ENCODE assay signal across 11 cellular contexts in genomic region chr1:112702420-112703261, GRCh38. TPM values are rescaled to one million over a fixed set of nuclear protein-coding genes. Genes with fewer than 3 reads are reported as not detected.
DNase-seq lines count a peak whose midpoint lies in the region; ATAC-seq and TF ChIP-seq lines count a peak whose summit lies in the region.
"Had no signal": no experiment of that assay in that cellular context is flagged by ENCODE, and none has a peak within 500 bp of the region (broad histone marks: within the 10 kb centered on the region; RNA-seq: fewer than 3 reads in every experiment).

No MANE protein-coding gene starts in this region.

- H3K4me2 ChIP-seq in GM23248 (ENCODE audit: unreplicated experiment) = no peak overlapping the region
- H3K4me2 ChIP-seq in osteoblast (ENCODE audit: insufficient read depth, low read length) = no peak overlapping the region

- H3K4me3 ChIP-seq in GM23248 (no peak overlapping the region), osteoblast (ENCODE audit: insufficient read depth, low read length) (no peak overlapping the region)

- peaks cover 65 to 66% of the 10 kb centered on the region in 2 donors for H3K4me1 Mint-ChIP-seq in effector memory CD8-positive, alpha-beta T cell (ENCODE audit: low read depth in 2 of 2)

- H4K20me1 ChIP-seq in GM23248 (ENCODE audit: insufficient read depth) (no peaks in the 10 kb centered on the region), osteoblast (ENCODE audit: insufficient read depth, low read length) (peaks cover 55% of the 10 kb centered on the region)

- H3K27ac Mint-ChIP-seq in effector memory CD8-positive, alpha-beta T cell = peak overlapping the region; percentile 65 to 86

- in situ Hi-C loops in GM23248 (cut with MboI) (no loop called here), G401 (cut with HindIII; ENCODE audit: low sequenced_read_pairs) (no loop called here)

- no peaks in the 10 kb centered on the region for H3K27me3 Mint-ChIP-seq in effector memory CD8-positive, alpha-beta T cell

- H3K4me3 Mint-ChIP-seq in effector memory CD8-positive, alpha-beta T cell = peak overlapping the region in 1 of 2 donors; percentile 23

- ATAC-seq in effector memory CD8-positive, alpha-beta T cell (replicated peaks) = no peak
- no peak for ATAC-seq in GM21526 (IDR thresholded peaks at IDR 0.05; ENCODE audit: low FRiP score, unreplicated experiment)
- ATAC-seq: stimulated activated naive CD8-positive, alpha-beta T cell treated with anti-CD3 and anti-CD28 coated beads, Interleukin-15, amount 100 ng/mL, for 72 hours had no signal

- H3K27ac ChIP-seq in 22Rv1 (peak overlapping the region; percentile 97), GM23248 (0 out of 2 replicates have a peak overlapping the region, but pooled peaks have one; percentile 80), osteoblast (ENCODE audit: low read depth, low read length) (peak overlapping the region; percentile 59)
- H3K27ac ChIP-seq: HL-60 had no signal

- H3K9me3 ChIP-seq in GM23248 (ENCODE audit: low read depth) (no peaks in the 10 kb centered on the region), osteoblast (ENCODE audit: low read depth, low read length) (no peaks in the 10 kb centered on the region)

- H3K9ac ChIP-seq in GM23248 = 0 out of 2 replicates have a peak overlapping the region, but pooled peaks have one; percentile 4

- H2AFZ ChIP-seq in GM23248 = no peak overlapping the region
- no peak overlapping the region for H2AFZ ChIP-seq in osteoblast (ENCODE audit: low read length)

- peaks cover 18% of the 10 kb centered on the region for H3K4me1 ChIP-seq in GM23248 (ENCODE audit: insufficient read depth)
- H3K4me1 ChIP-seq in osteoblast (ENCODE audit: insufficient read depth, low read length) = peaks cover 66% of the 10 kb centered on the region

- WGBS in GM23248 (ENCODE audit: low coverage in 1 of 2, low lambda C conversion rate in 2 of 2, missing lambda C conversion rate in 2 of 2), 2 experiments = 80 to 81% methylated on average over 12 of the region's 12 CpGs

- DNase-seq in GM23248 = no peak
- no peak for DNase-seq in effector memory CD8-positive, alpha-beta T cell
- DNase-seq in osteoblast (ENCODE audit: insufficient read length, low spot score, missing footprints) = peak; percentile 43
- no peak for DNase-seq in G401 (ENCODE audit: low spot score)
- DNase-seq in ecto neural progenitor cell (ENCODE audit: low spot score) = no peak
- DNase-seq in stimulated activated CD4-positive, alpha-beta T cell treated with anti-CD3 and anti-CD28 coated beads, Interleukin-12 subunit alpha, Interleukin-12 subunit beta, amount 100 ng/mL, for 4 hours = no peak
- DNase-seq: NCI-H2081; stimulated activated naive CD8-positive, alpha-beta T cell treated with anti-CD3 and anti-CD28 coated beads, Interleukin-15, amount 100 ng/mL, for 72 hours had no signal

- H3K79me2 ChIP-seq in GM23248 (ENCODE audit: insufficient read depth) = peaks cover 42% of the 10 kb centered on the region
- H3K79me2 ChIP-seq in osteoblast (ENCODE audit: insufficient read depth, low read length) = peaks cover 58% of the 10 kb centered on the region

- peaks cover 5% of the 10 kb centered on the region for H3K36me3 ChIP-seq in GM23248 (ENCODE audit: low read depth)
- H3K36me3 ChIP-seq in osteoblast (ENCODE audit: insufficient read depth, low read length) = peaks cover 60% of the 10 kb centered on the region

- H3K27me3 ChIP-seq in GM23248 (replicated peaks; ENCODE audit: insufficient read depth) (no peaks in the 10 kb centered on the region), osteoblast (ENCODE audit: insufficient read depth, low read length) (no peaks in the 10 kb centered on the region)

- H3K36me3 Mint-ChIP-seq in effector memory CD8-positive, alpha-beta T cell (ENCODE audit: insufficient read depth) = peaks cover 35% of the 10 kb centered on the region

- H3K9me3 Mint-ChIP-seq in effector memory CD8-positive, alpha-beta T cell = no peaks in the 10 kb centered on the region
- H3K9me3 Mint-ChIP-seq: stimulated activated naive CD8-positive, alpha-beta T cell treated with anti-CD3 and anti-CD28 coated beads, Interleukin-15, amount 100 ng/mL, for 72 hours had no signal

- TF ChIP-seq CTCF in 22Rv1 (IDR thresholded peaks at IDR 0.05) (no peak), osteoblast (IDR thresholded peaks at IDR 0.05; ENCODE audit: extremely low read depth, low read depth, low read length) (no peak)

- H3F3A ChIP-seq in GM23248 (ENCODE audit: insufficient read depth) = peaks cover 51% of the 10 kb centered on the region

- H3K9me2 ChIP-seq in GM23248 (ENCODE audit: insufficient read depth) = no peaks in the 10 kb centered on the region

RNA-seq across cellular contexts. Expression of gene RHOC, which starts 4.3 kb away (rescaled TPM):
- 486 and 625 TPM in 2 replicates for total RNA-seq in GM23248 (2014; rRNA removed; shearing (Covaris generic))
- polyA plus RNA-seq in GM23248 (2016; fragmentation: Nextera tagmentation; extraction: Ambion mirVana) = 711 and 762 TPM in 2 replicates
- 276 and 325 TPM in 2 replicates for total RNA-seq in osteoblast
- total RNA-seq in G401 (2014; rRNA removed; shearing (Covaris generic)) = 381 and 425 TPM in 2 replicates

RNA-seq across cellular contexts. Expression of gene PPM1J, which starts 12.5 kb away (rescaled TPM):
- 0.13 and 0.54 TPM in 2 replicates for total RNA-seq in GM23248 (2014; rRNA removed; shearing (Covaris generic))
- 0.95 and 1.5 TPM in 2 replicates for polyA plus RNA-seq in GM23248 (2016; fragmentation: Nextera tagmentation; extraction: Ambion mirVana)
- total RNA-seq in osteoblast = 0.59 and 1.1 TPM in 2 replicates
- 10.1 and 13.2 TPM in 2 replicates for total RNA-seq in G401 (2014; rRNA removed; shearing (Covaris generic))

RNA-seq across cellular contexts. Expression of gene MOV10, which starts 28.2 kb away (rescaled TPM):
- 16.5 and 24.9 TPM in 2 replicates for total RNA-seq in GM23248 (2014; rRNA removed; shearing (Covaris generic))
- polyA plus RNA-seq in GM23248 (2016; fragmentation: Nextera tagmentation; extraction: Ambion mirVana) = 29.1 and 31.1 TPM in 2 replicates
- 35.1 and 38.7 TPM in 2 replicates for total RNA-seq in osteoblast
- total RNA-seq in G401 (2014; rRNA removed; shearing (Covaris generic)) = 61.1 and 73.7 TPM in 2 replicates
